25 cellular contexts compared by ENCODE assay signal in the genomic region with DNA sequence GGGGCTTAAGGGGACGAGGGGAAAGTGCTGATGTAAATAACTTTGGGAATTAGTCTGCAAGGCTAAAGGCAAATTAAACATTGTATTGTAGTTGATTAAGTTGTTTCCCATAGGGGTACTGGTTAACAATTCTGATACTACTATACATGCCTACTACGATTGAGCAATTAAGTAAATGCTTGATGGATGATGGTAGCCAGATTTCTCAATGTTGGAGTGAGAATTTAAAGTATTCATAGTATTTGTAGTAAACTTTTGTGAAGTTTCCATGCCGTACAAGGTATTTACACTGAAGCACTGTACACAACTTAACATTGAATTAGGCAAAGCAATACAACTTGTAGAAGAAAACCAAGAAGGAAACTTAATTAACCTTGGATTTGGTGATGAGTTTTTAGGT.
"Had no signal": no experiment of that assay in that cellular context is flagged by ENCODE, and none has a peak within 500 bp of the region (broad histone marks: within the 10 kb centered on the region; RNA-seq: fewer than 3 reads in every experiment).

No MANE protein-coding gene starts in this region.

- H3K27me3 Mint-ChIP-seq: dendritic cell treated with granulocyte-macrophage colony-stimulating factor and Interleukin-4, amounts not matched to agents 40 ng/mL and 50 ng/mL, for 4 days; effector memory CD8-positive, alpha-beta T cell had no signal

- H3K4me1 ChIP-seq: colonic mucosa, esophagus muscularis mucosa, esophagus squamous epithelium, foreskin keratinocyte, gastrocnemius medialis, gastroesophageal sphincter, heart left ventricle, heart right ventricle had no signal

- H3K27me3 ChIP-seq: colonic mucosa, esophagus muscularis mucosa, esophagus squamous epithelium, foreskin keratinocyte, gastrocnemius medialis, gastroesophageal sphincter, heart left ventricle, heart right ventricle had no signal

- ATAC-seq: effector memory CD8-positive, alpha-beta T cell; esophagus mucosa; foreskin keratinocyte; gastrocnemius medialis; gastroesophageal sphincter; heart left ventricle; heart right ventricle had no signal

- H3K27ac ChIP-seq: colonic mucosa, coronary artery, dorsolateral prefrontal cortex, epithelial cell of prostate, esophagus muscularis mucosa, esophagus squamous epithelium, foreskin keratinocyte, gastrocnemius medialis, gastroesophageal sphincter, heart left ventricle, heart right ventricle had no signal

- H3K9me3 ChIP-seq: colonic mucosa, esophagus muscularis mucosa, esophagus squamous epithelium, gastrocnemius medialis, gastroesophageal sphincter, heart left ventricle, heart right ventricle had no signal

- H3K4me3 Mint-ChIP-seq: dendritic cell treated with granulocyte-macrophage colony-stimulating factor and Interleukin-4, amounts not matched to agents 40 ng/mL and 50 ng/mL, for 4 days; effector memory CD8-positive, alpha-beta T cell; endodermal cell had no signal

- H3K4me3 ChIP-seq: colonic mucosa, coronary artery, dorsolateral prefrontal cortex, esophagus muscularis mucosa, esophagus squamous epithelium, gastrocnemius medialis, gastroesophageal sphincter, heart left ventricle, heart right ventricle had no signal

- H3K27ac Mint-ChIP-seq: dendritic cell treated with granulocyte-macrophage colony-stimulating factor and Interleukin-4, amounts not matched to agents 40 ng/mL and 50 ng/mL, for 4 days; effector memory CD8-positive, alpha-beta T cell; endodermal cell had no signal

- H3K36me3 ChIP-seq: colonic mucosa, esophagus muscularis mucosa, esophagus squamous epithelium, gastrocnemius medialis, gastroesophageal sphincter, heart left ventricle, heart right ventricle had no signal

- DNase-seq: colonic mucosa; cortex of kidney; dermis blood vessel endothelial cell; dorsolateral prefrontal cortex; effector CD4-positive, alpha-beta T cell; effector CD8-positive, alpha-beta T cell; effector memory CD4-positive, alpha-beta T cell; effector memory CD8-positive, alpha-beta T cell; endodermal cell; erythroblast; esophagus squamous epithelium; foreskin fibroblast; foreskin keratinocyte; foreskin melanocyte; gastrocnemius medialis; glutamatergic neuron; head of caudate nucleus; heart left ventricle; heart right ventricle had no signal
